8 cellular contexts compared by ENCODE assay signal in genomic region chr12:85029456-85029855, GRCh38.
A peak's percentile ranks its signal among the peaks of the same experiment; 100 is the strongest.
DNase-seq lines count a peak whose midpoint lies in the region; ATAC-seq and TF ChIP-seq lines count a peak whose summit lies in the region.

No MANE protein-coding gene starts in this region.

- H3K4me3 ChIP-seq in SU-DHL-6 (ENCODE audit: insufficient read depth, low read length, poor library complexity, severe bottlenecking): no peak overlapping the region

- H3K79me2 ChIP-seq in SU-DHL-6 (ENCODE audit: insufficient read depth, low read length): no peaks in the 10 kb centered on the region

- no peak overlapping the region for H3K9ac ChIP-seq in SU-DHL-6 (ENCODE audit: low read length)

- H3F3A ChIP-seq in SU-DHL-6 (ENCODE audit: insufficient read depth): no peaks in the 10 kb centered on the region

- H3K36me3 ChIP-seq in SU-DHL-6 (ENCODE audit: low read length): no peaks in the 10 kb centered on the region

- no peaks in the 10 kb centered on the region for H3K9me2 ChIP-seq in SU-DHL-6 (replicated peaks; ENCODE audit: insufficient read depth, low read length)

- peak; percentile 49 for TF ChIP-seq CTCF in SU-DHL-6 (IDR thresholded peaks at IDR 0.05; ENCODE audit: insufficient read depth, low read length, poor library complexity, severe bottlenecking)

- no peak overlapping the region for H2AFZ ChIP-seq in SU-DHL-6 (ENCODE audit: low read depth, low read length, severe bottlenecking)

- H3K9me3 ChIP-seq in SU-DHL-6 (ENCODE audit: insufficient read depth, low read length): no peaks in the 10 kb centered on the region

- DNase-seq in NAMALWA (ENCODE audit: low spot score) (peak; percentile 41), iris pigment epithelial cell (ENCODE audit: low read depth) (peak; percentile 34), GM19238 (ENCODE audit: insufficient read length, low spot score) (no peak)

- no peak overlapping the region for H3K27ac ChIP-seq in SU-DHL-6 (ENCODE audit: low read depth, low read length)

- H3K27me3 ChIP-seq in SU-DHL-6 (ENCODE audit: low read length): no peaks in the 10 kb centered on the region

- peak; percentile 57 for ATAC-seq in GM18517 (IDR thresholded peaks at IDR 0.05; ENCODE audit: unreplicated experiment)
- no peak for ATAC-seq in GM21381 (IDR thresholded peaks at IDR 0.05; ENCODE audit: unreplicated experiment)
- ATAC-seq in GM18498 (IDR thresholded peaks at IDR 0.05; ENCODE audit: unreplicated experiment): no peak
- no peak for ATAC-seq in GM21825 (IDR thresholded peaks at IDR 0.05; ENCODE audit: unreplicated experiment)

- no peak overlapping the region for H3K4me2 ChIP-seq in SU-DHL-6 (ENCODE audit: low read depth, low read length, poor library complexity, severe bottlenecking)

- no peaks in the 10 kb centered on the region for H4K20me1 ChIP-seq in SU-DHL-6 (ENCODE audit: low read depth, low read length)
